In the genomic region with DNA sequence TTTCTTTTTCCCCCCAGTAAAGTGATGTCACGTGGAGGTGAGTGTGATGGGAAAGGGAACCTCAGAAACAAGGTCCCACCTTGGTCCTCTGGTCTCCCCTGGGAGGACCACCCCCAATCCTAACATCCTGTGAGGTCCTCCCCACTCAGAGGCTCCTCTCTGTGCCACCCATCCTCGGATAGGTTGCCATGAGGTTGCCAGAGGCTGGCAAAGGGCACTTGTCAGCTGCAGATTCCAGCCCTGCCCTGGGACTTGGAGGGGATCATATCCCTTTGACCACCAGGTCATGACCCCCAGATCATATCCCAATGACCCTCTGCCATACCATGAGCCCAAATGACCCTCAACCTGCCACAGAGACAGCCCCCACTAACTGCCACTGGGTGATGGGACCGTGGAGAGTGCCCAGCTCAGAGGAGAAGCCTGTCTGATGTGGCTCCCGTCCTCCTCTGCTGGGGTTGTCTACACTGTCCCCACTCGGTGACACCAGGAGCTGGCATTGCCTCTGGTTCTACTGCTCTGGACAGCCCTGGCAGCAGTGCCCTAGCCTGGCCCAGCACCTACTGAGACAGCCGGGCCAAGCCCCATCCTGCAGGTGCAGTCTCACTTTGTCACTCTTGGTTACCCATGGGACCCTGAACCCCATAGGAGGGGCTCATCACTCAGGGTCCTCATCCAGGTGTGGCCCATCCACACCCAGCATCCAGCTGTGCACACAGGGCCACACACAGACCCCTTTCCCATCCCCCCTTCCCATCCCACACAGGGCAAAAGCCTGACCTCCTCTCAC, we compare ENCODE assay signal across 16 cellular contexts.
DNase-seq lines count a peak whose midpoint lies in the region; ATAC-seq, FAIRE-seq and TF ChIP-seq lines count a peak whose summit lies in the region.
"Had no signal": no experiment of that assay in that cellular context is flagged by ENCODE, and none has a peak within 500 bp of the region (broad histone marks: within the 10 kb centered on the region; RNA-seq: fewer than 3 reads in every experiment).

No MANE protein-coding gene starts in this region.

- H3K9me3 ChIP-seq in naive thymus-derived CD4-positive, alpha-beta T cell (ENCODE audit: control insufficient read depth in 2 of 3, low read length in 3 of 3): no peaks in the 10 kb centered on the region
- H3K9me3 ChIP-seq: neutrophil had no signal

- H3K4me3 Mint-ChIP-seq in osteocyte (ENCODE audit: unreplicated experiment): no peak overlapping the region
- H3K4me3 Mint-ChIP-seq in naive thymus-derived CD4-positive, alpha-beta T cell: peak overlapping the region in 5 of 10 donors; percentile 29 to 81 (median 53)

- H3K27me3 ChIP-seq in naive thymus-derived CD4-positive, alpha-beta T cell (ENCODE audit: control insufficient read depth in 2 of 2, insufficient read depth in 2 of 2, low read length in 2 of 2): no peaks in the 10 kb centered on the region

- ATAC-seq in naive thymus-derived CD4-positive, alpha-beta T cell: no peak
- no peak for ATAC-seq in GM21717 (IDR thresholded peaks at IDR 0.05; ENCODE audit: unreplicated experiment)
- ATAC-seq: GM12878 had no signal

- no peak overlapping the region for H3K4me3 ChIP-seq in naive thymus-derived CD4-positive, alpha-beta T cell (ENCODE audit: low read length)
- H3K4me3 ChIP-seq: GM12878 had no signal

- H3K9me3 Mint-ChIP-seq in osteocyte (ENCODE audit: unreplicated experiment): peaks cover 13% of the 10 kb centered on the region
- no peaks in the 10 kb centered on the region for H3K9me3 Mint-ChIP-seq in naive thymus-derived CD4-positive, alpha-beta T cell
- H3K9me3 Mint-ChIP-seq: activated T-helper 2 cell treated with anti-CD3 and anti-CD28 coated beads, Interferon-gamma antibody, Interleukin-2, Interleukin-4, amounts not matched to agents 10 μg/mL and 5 μg/mL and 100 μg/mL, durations not matched to agents 14 hours and 24 hours and 36 hours had no signal

- H3K27me3 Mint-ChIP-seq in osteocyte (ENCODE audit: unreplicated experiment): peaks cover 46% of the 10 kb centered on the region
- H3K27me3 Mint-ChIP-seq in naive thymus-derived CD4-positive, alpha-beta T cell: peaks cover 0 to 14% (median 0%) of the 10 kb centered on the region in 5 donors

- H3K27ac ChIP-seq in naive thymus-derived CD4-positive, alpha-beta T cell (ENCODE audit: low read depth, low read length): no peak overlapping the region
- H3K27ac ChIP-seq: epithelial cell of prostate, neutrophil had no signal

- no peak overlapping the region for H3K27ac Mint-ChIP-seq in osteocyte (ENCODE audit: unreplicated experiment)
- no peak overlapping the region for H3K27ac Mint-ChIP-seq in naive thymus-derived CD4-positive, alpha-beta T cell
- H3K27ac Mint-ChIP-seq: activated T-helper 2 cell treated with anti-CD3 and anti-CD28 coated beads, Interferon-gamma antibody, Interleukin-2, Interleukin-4, amounts not matched to agents 10 μg/mL and 5 μg/mL and 100 μg/mL, durations not matched to agents 14 hours and 24 hours and 36 hours had no signal

- DNase-seq in stimulated activated CD4-positive, alpha-beta T cell treated with anti-CD3 and anti-CD28 coated beads, Interleukin-4, amount 100 ng/mL, for 1 hour: peak; percentile 1
- no peak for DNase-seq in stimulated activated CD4-positive, alpha-beta T cell treated with anti-CD3 and anti-CD28 coated beads, Interleukin-4, amount 100 ng/mL, for 4 hours
- peak in 24 of 42 donors; percentile 1 to 37 (median 4) for DNase-seq in head of caudate nucleus
- peak; percentile 69 for DNase-seq in osteocyte (ENCODE audit: extremely low spot score, unreplicated experiment)
- DNase-seq in NCI-H2171 treated with DMSO at 0.1 percent for 48 hours (lab: John Stamatoyannopoulos, UW): no peak
- no peak for DNase-seq in naive thymus-derived CD4-positive, alpha-beta T cell
- DNase-seq in GM12891 (ENCODE audit: insufficient read length, low spot score): no peak
- DNase-seq: central memory CD4-positive, alpha-beta T cell; hippocampal formation; KG1; NCI-H226 had no signal

- TF ChIP-seq CTCF in osteocyte (IDR thresholded peaks at IDR 0.05): no peak

- peaks cover 2% of the 10 kb centered on the region for H3K36me3 Mint-ChIP-seq in osteocyte (ENCODE audit: unreplicated experiment)
- peaks cover 0 to 18% (median 8%) of the 10 kb centered on the region in 5 donors for H3K36me3 Mint-ChIP-seq in naive thymus-derived CD4-positive, alpha-beta T cell

- intact Hi-C loops in head of caudate nucleus (cut with DNase I): no loop called here
- intact Hi-C loops in naive thymus-derived CD4-positive, alpha-beta T cell (cut with micrococcal nuclease): no loop called here

- FAIRE-seq in GM12891 (lab: Jason Lieb, UNC): no peak
- FAIRE-seq: GM12878 had no signal

- CTCF ChIA-PET in naive thymus-derived CD4-positive, alpha-beta T cell (lab: Charles Lee): no interaction called here

- TF ChIP-seq POLR2A in GM12891 (IDR thresholded peaks at IDR 0.05; ENCODE audit: low read depth, low read length): no peak

- POLR2A ChIA-PET in naive thymus-derived CD4-positive, alpha-beta T cell (lab: Charles Lee): no interaction called here

- H3K4me1 ChIP-seq in naive thymus-derived CD4-positive, alpha-beta T cell (ENCODE audit: control insufficient read depth in 2 of 2, insufficient read depth in 2 of 2, low read length in 2 of 2): no peaks in the 10 kb centered on the region

- H3K36me3 ChIP-seq in naive thymus-derived CD4-positive, alpha-beta T cell (ENCODE audit: control insufficient read depth in 2 of 3, insufficient read depth in 3 of 3, low read length in 3 of 3): no peaks in the 10 kb centered on the region
- H3K36me3 ChIP-seq: neutrophil had no signal

- no peaks in the 10 kb centered on the region for H3K4me1 Mint-ChIP-seq in osteocyte (ENCODE audit: unreplicated experiment)
- peaks cover 0 to 13% (median 5%) of the 10 kb centered on the region in 7 donors for H3K4me1 Mint-ChIP-seq in naive thymus-derived CD4-positive, alpha-beta T cell

TF ChIP-seq in GM12891, 5 proteins besides CTCF, POLR2A, EP300 and RAD21:
- TF ChIP-seq SPI1 (IDR thresholded peaks at IDR 0.05; ENCODE audit: low read depth, low read length): no peak
- TF ChIP-seq TAF1 (IDR thresholded peaks at IDR 0.05; ENCODE audit: low read depth, low read length): no peak
- no peak for TF ChIP-seq POLR2AphosphoS5 (IDR thresholded peaks at IDR 0.05; ENCODE audit: low read depth, low read length)
- TF ChIP-seq PAX5 (IDR thresholded peaks at IDR 0.05; ENCODE audit: insufficient read depth, low read length, severe bottlenecking): no peak
- TF ChIP-seq POU2F2 (IDR thresholded peaks at IDR 0.05; ENCODE audit: low read depth, low read length): no peak
TF ChIP-seq in GM12891: peak in this region for 0.

Comparison
In these comparisons a context has a peak if more than half of its experiments do, and no peak if none do; other contexts are left out.
1. DNase-seq: peak in stimulated activated CD4-positive, alpha-beta T cell treated with anti-CD3 and anti-CD28 coated beads, Interleukin-4, amount 100 ng/mL, for 1 hour (single experiment), head of caudate nucleus (24 of 42) and osteocyte (single experiment); none in stimulated activated CD4-positive, alpha-beta T cell treated with anti-CD3 and anti-CD28 coated beads, Interleukin-4, amount 100 ng/mL, for 4 hours (0 of 2), NCI-H2171 treated with DMSO at 0.1 percent for 48 hours (single experiment), naive thymus-derived CD4-positive, alpha-beta T cell (0 of 9) and GM12891 (single experiment).